Comparison of ENCODE assay signal across 1 cellular context in the genomic region with DNA sequence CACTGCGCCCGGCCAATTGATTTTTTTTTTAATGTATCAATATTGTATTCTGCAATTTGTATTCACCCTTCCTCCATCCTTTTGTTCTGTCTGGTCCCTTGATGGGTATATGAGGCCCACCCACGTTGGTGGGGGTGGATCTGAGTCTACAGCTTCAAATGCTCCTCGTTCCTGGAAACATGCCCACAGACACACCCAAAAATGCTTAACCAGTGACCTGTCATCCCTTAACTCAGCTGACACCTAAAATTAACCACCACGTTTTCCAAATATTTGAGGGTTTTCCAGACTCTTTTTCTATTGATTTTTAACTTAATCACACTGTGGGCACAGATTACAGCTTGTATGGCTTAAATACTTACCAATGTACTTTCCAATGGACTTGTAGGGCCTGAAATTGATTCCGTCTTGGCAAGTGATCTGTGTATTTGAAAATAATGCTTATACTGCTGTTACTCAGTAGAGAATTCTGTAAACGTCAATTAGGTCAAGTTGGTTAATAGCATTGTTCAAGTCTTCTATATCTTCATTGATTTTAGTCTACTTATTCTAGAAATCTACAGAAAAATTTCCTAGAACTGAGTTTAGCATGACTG.
TF ChIP-seq lines count a peak whose summit lies in the region.

No MANE protein-coding gene starts in this region.

TF ChIP-seq in K562, 482 proteins besides CTCF, POLR2A, EP300 and RAD21:
- TF ChIP-seq MAX (CRISPR knock-in tag; IDR thresholded peaks at IDR 0.05), result no peak
- 0 out of 2 replicates have a peak, but pooled peaks have one; percentile 19 for TF ChIP-seq HMBOX1 (IDR thresholded peaks at IDR 0.05)
